ENCODE assay signal across 1 cellular context in the genomic region with DNA sequence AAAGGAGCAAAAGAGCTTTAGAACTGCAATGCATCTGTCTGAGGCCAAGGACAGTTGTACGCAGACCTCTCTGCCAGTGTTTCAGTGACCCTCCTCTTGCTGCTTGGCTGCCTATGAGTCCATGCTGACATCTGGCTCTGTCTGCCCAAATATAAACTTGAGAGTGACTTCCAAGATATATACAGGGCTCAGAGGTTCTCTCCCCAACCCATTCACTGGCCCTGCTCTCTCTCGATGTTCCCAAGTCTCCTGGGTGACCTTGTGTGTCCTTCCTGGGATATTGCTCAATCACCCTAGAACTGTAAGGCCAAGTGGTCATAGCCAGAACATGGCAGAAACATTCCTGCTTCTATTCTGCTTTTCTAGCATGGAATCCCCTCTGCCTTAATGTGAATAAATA.
TF ChIP-seq lines count a peak whose summit lies in the region.

No MANE protein-coding gene starts in this region.

TF ChIP-seq in SK-N-SH, 30 proteins besides CTCF, POLR2A, EP300 and RAD21 (continued from another document):
- TF ChIP-seq, protein P1, sequence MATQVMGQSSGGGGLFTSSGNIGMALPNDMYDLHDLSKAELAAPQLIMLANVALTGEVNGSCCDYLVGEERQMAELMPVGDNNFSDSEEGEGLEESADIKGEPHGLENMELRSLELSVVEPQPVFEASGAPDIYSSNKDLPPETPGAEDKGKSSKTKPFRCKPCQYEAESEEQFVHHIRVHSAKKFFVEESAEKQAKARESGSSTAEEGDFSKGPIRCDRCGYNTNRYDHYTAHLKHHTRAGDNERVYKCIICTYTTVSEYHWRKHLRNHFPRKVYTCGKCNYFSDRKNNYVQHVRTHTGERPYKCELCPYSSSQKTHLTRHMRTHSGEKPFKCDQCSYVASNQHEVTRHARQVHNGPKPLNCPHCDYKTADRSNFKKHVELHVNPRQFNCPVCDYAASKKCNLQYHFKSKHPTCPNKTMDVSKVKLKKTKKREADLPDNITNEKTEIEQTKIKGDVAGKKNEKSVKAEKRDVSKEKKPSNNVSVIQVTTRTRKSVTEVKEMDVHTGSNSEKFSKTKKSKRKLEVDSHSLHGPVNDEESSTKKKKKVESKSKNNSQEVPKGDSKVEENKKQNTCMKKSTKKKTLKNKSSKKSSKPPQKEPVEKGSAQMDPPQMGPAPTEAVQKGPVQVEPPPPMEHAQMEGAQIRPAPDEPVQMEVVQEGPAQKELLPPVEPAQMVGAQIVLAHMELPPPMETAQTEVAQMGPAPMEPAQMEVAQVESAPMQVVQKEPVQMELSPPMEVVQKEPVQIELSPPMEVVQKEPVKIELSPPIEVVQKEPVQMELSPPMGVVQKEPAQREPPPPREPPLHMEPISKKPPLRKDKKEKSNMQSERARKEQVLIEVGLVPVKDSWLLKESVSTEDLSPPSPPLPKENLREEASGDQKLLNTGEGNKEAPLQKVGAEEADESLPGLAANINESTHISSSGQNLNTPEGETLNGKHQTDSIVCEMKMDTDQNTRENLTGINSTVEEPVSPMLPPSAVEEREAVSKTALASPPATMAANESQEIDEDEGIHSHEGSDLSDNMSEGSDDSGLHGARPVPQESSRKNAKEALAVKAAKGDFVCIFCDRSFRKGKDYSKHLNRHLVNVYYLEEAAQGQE (IDR thresholded peaks at IDR 0.05; ENCODE audit: low read depth, low read length): no peak
- no peak for TF ChIP-seq GATA2 (CRISPR knock-in tag; IDR thresholded peaks at IDR 0.05)
- no peak for TF ChIP-seq RFX5 (IDR thresholded peaks at IDR 0.05; ENCODE audit: low read length)
- TF ChIP-seq MXI1 (IDR thresholded peaks at IDR 0.05; ENCODE audit: low read depth, low read length): no peak
- no peak for TF ChIP-seq CHD2 (IDR thresholded peaks at IDR 0.05; ENCODE audit: low read length, partially characterized antibody)
- no peak for TF ChIP-seq TAF1 (IDR thresholded peaks at IDR 0.05; ENCODE audit: borderline replicate concordance, low read depth, low read length)
- TF ChIP-seq, protein P2, sequence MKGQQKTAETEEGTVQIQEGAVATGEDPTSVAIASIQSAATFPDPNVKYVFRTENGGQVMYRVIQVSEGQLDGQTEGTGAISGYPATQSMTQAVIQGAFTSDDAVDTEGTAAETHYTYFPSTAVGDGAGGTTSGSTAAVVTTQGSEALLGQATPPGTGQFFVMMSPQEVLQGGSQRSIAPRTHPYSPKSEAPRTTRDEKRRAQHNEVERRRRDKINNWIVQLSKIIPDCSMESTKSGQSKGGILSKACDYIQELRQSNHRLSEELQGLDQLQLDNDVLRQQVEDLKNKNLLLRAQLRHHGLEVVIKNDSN (IDR thresholded peaks at IDR 0.05; ENCODE audit: borderline replicate concordance, low read depth): no peak
- TF ChIP-seq RCOR1 (IDR thresholded peaks at IDR 0.05; ENCODE audit: low read length): no peak
- TF ChIP-seq, protein P3, sequence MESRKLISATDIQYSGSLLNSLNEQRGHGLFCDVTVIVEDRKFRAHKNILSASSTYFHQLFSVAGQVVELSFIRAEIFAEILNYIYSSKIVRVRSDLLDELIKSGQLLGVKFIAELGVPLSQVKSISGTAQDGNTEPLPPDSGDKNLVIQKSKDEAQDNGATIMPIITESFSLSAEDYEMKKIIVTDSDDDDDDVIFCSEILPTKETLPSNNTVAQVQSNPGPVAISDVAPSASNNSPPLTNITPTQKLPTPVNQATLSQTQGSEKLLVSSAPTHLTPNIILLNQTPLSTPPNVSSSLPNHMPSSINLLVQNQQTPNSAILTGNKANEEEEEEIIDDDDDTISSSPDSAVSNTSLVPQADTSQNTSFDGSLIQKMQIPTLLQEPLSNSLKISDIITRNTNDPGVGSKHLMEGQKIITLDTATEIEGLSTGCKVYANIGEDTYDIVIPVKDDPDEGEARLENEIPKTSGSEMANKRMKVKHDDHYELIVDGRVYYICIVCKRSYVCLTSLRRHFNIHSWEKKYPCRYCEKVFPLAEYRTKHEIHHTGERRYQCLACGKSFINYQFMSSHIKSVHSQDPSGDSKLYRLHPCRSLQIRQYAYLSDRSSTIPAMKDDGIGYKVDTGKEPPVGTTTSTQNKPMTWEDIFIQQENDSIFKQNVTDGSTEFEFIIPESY (IDR thresholded peaks at IDR 0.05; ENCODE audit: borderline replicate concordance, low read depth): no peak
- TF ChIP-seq, protein P4, sequence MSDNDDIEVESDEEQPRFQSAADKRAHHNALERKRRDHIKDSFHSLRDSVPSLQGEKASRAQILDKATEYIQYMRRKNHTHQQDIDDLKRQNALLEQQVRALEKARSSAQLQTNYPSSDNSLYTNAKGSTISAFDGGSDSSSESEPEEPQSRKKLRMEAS (IDR thresholded peaks at IDR 0.05; ENCODE audit: low read depth): no peak
- TF ChIP-seq, protein P5, sequence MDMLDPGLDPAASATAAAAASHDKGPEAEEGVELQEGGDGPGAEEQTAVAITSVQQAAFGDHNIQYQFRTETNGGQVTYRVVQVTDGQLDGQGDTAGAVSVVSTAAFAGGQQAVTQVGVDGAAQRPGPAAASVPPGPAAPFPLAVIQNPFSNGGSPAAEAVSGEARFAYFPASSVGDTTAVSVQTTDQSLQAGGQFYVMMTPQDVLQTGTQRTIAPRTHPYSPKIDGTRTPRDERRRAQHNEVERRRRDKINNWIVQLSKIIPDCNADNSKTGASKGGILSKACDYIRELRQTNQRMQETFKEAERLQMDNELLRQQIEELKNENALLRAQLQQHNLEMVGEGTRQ (IDR thresholded peaks at IDR 0.05; ENCODE audit: borderline replicate concordance, low read depth, low read length): no peak
- TF ChIP-seq TEAD4 (IDR thresholded peaks at IDR 0.05; ENCODE audit: borderline replicate concordance, insufficient read depth): no peak
- no peak for TF ChIP-seq GABPA (IDR thresholded peaks at IDR 0.05; ENCODE audit: low read depth)
- TF ChIP-seq POLR2AphosphoS5 (IDR thresholded peaks at IDR 0.05; ENCODE audit: low read depth, low read length): no peak
